1 cellular context compared by ENCODE assay signal in the genomic region with DNA sequence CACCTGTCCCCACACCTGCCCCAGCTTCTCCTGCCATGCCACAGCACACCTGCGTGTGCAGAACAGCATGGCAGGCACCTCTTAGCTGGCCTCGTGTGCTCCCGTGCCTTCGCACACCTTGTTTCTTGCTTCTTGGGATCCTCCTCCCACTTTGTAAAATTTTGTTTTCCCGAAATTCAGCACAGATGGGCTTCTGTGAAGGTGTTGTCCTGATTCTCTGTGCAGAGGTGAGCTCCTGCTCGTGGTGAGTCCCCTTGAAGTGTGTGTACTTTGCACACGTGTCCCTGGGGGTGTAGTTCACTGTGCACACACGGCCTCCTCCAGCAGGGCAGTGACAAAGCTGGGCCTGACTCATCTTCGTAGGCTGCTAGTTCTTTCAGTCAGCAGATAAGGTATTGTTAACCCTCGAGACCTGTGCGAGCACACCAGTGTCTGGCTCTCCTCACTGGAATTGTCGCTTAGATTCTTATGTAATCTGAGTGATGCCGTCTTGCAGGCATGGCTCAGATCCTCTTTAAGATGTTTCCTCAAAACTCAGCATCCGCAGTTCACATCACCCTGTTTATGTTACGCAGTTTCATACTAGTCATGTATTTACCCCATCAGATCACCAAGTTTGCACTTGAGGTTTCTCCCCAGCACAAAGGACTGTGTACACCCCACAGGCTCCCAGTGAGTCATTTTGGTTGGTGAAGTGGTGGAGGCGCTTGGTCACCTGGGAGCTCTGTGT.
A peak's percentile ranks its signal among the peaks of the same experiment; 100 is the strongest.
TF ChIP-seq lines count a peak whose summit lies in the region.

No MANE protein-coding gene starts in this region.

TF ChIP-seq in HepG2, 621 proteins besides CTCF, POLR2A, EP300 and RAD21 (continued from another document and continues in another):
- TF ChIP-seq EEA1 (CRISPR knock-in tag; IDR thresholded peaks at IDR 0.05; ENCODE audit: borderline replicate concordance) (no peak), ZNF549 (CRISPR knock-in tag; IDR thresholded peaks at IDR 0.05) (no peak), AKAP8 (CRISPR knock-in tag; IDR thresholded peaks at IDR 0.05) (no peak), ARHGAP35 (CRISPR knock-in tag; IDR thresholded peaks at IDR 0.05; ENCODE audit: borderline replicate concordance) (no peak), ZNF10 (CRISPR knock-in tag; IDR thresholded peaks at IDR 0.05; ENCODE audit: borderline replicate concordance, low read depth) (no peak), ZSCAN31 (CRISPR knock-in tag; IDR thresholded peaks at IDR 0.05; ENCODE audit: low read depth) (0 out of 2 replicates have a peak, but pooled peaks have one; percentile 35), LCORL (IDR thresholded peaks at IDR 0.05) (no peak), LCORL (CRISPR knock-in tag; IDR thresholded peaks at IDR 0.05) (peak; percentile 30; the same call in 1 of the 2 replicates), ZNF430 (CRISPR knock-in tag; IDR thresholded peaks at IDR 0.05) (no peak), ZSCAN9 (CRISPR knock-in tag; IDR thresholded peaks at IDR 0.05; ENCODE audit: borderline replicate concordance) (no peak), XBP1 (CRISPR knock-in tag; IDR thresholded peaks at IDR 0.05) (no peak), CEBPB (IDR thresholded peaks at IDR 0.05; ENCODE audit: borderline replicate concordance, low read depth, low read length) (no peak), DNMT3B (CRISPR knock-in tag; conservative IDR thresholded peaks at IDR 0.05) (no peak), SALL2 (CRISPR knock-in tag; IDR thresholded peaks at IDR 0.05) (no peak), MYC (CRISPR knock-in tag; IDR thresholded peaks at IDR 0.05; ENCODE audit: borderline replicate concordance) (0 out of 2 replicates have a peak, but pooled peaks have one; percentile 7), SATB2 (CRISPR knock-in tag; IDR thresholded peaks at IDR 0.05) (no peak), REXO4 (CRISPR knock-in tag; IDR thresholded peaks at IDR 0.05; ENCODE audit: borderline replicate concordance) (no peak), ZNF121 (CRISPR knock-in tag; IDR thresholded peaks at IDR 0.05) (0 out of 2 replicates have a peak, but pooled peaks have one; percentile 6), HIVEP1 (CRISPR knock-in tag; IDR thresholded peaks at IDR 0.05) (no peak), EHMT2 (IDR thresholded peaks at IDR 0.05; ENCODE audit: borderline replicate concordance, low read depth, low read length) (no peak), POGZ (CRISPR knock-in tag; IDR thresholded peaks at IDR 0.05) (peak; percentile 39; the same call in 1 of the 2 replicates), ZNF782 (CRISPR knock-in tag; IDR thresholded peaks at IDR 0.05; ENCODE audit: borderline replicate concordance) (no peak), ADNP (CRISPR knock-in tag; IDR thresholded peaks at IDR 0.05) (no peak)
- TF ChIP-seq, protein P1, sequence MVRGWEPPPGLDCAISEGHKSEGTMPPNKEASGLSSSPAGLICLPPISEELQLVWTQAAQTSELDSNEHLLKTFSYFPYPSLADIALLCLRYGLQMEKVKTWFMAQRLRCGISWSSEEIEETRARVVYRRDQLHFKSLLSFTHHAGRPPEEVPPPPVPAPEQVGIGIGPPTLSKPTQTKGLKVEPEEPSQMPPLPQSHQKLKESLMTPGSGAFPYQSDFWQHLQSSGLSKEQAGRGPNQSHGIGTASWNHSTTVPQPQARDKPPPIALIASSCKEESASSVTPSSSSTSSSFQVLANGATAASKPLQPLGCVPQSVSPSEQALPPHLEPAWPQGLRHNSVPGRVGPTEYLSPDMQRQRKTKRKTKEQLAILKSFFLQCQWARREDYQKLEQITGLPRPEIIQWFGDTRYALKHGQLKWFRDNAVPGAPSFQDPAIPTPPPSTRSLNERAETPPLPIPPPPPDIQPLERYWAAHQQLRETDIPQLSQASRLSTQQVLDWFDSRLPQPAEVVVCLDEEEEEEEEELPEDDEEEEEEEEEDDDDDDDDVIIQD (CRISPR knock-in tag; IDR thresholded peaks at IDR 0.05; ENCODE audit: low read depth): peak; percentile 62; the same call in 1 of the 2 replicates
- TF ChIP-seq, protein P2, sequence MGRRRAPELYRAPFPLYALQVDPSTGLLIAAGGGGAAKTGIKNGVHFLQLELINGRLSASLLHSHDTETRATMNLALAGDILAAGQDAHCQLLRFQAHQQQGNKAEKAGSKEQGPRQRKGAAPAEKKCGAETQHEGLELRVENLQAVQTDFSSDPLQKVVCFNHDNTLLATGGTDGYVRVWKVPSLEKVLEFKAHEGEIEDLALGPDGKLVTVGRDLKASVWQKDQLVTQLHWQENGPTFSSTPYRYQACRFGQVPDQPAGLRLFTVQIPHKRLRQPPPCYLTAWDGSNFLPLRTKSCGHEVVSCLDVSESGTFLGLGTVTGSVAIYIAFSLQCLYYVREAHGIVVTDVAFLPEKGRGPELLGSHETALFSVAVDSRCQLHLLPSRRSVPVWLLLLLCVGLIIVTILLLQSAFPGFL (CRISPR knock-in tag; IDR thresholded peaks at IDR 0.05): no peak
- TF ChIP-seq, protein P3, sequence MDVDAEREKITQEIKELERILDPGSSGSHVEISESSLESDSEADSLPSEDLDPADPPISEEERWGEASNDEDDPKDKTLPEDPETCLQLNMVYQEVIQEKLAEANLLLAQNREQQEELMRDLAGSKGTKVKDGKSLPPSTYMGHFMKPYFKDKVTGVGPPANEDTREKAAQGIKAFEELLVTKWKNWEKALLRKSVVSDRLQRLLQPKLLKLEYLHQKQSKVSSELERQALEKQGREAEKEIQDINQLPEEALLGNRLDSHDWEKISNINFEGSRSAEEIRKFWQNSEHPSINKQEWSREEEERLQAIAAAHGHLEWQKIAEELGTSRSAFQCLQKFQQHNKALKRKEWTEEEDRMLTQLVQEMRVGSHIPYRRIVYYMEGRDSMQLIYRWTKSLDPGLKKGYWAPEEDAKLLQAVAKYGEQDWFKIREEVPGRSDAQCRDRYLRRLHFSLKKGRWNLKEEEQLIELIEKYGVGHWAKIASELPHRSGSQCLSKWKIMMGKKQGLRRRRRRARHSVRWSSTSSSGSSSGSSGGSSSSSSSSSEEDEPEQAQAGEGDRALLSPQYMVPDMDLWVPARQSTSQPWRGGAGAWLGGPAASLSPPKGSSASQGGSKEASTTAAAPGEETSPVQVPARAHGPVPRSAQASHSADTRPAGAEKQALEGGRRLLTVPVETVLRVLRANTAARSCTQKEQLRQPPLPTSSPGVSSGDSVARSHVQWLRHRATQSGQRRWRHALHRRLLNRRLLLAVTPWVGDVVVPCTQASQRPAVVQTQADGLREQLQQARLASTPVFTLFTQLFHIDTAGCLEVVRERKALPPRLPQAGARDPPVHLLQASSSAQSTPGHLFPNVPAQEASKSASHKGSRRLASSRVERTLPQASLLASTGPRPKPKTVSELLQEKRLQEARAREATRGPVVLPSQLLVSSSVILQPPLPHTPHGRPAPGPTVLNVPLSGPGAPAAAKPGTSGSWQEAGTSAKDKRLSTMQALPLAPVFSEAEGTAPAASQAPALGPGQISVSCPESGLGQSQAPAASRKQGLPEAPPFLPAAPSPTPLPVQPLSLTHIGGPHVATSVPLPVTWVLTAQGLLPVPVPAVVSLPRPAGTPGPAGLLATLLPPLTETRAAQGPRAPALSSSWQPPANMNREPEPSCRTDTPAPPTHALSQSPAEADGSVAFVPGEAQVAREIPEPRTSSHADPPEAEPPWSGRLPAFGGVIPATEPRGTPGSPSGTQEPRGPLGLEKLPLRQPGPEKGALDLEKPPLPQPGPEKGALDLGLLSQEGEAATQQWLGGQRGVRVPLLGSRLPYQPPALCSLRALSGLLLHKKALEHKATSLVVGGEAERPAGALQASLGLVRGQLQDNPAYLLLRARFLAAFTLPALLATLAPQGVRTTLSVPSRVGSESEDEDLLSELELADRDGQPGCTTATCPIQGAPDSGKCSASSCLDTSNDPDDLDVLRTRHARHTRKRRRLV (CRISPR knock-in tag; IDR thresholded peaks at IDR 0.05): no peak
- TF ChIP-seq, protein P4, sequence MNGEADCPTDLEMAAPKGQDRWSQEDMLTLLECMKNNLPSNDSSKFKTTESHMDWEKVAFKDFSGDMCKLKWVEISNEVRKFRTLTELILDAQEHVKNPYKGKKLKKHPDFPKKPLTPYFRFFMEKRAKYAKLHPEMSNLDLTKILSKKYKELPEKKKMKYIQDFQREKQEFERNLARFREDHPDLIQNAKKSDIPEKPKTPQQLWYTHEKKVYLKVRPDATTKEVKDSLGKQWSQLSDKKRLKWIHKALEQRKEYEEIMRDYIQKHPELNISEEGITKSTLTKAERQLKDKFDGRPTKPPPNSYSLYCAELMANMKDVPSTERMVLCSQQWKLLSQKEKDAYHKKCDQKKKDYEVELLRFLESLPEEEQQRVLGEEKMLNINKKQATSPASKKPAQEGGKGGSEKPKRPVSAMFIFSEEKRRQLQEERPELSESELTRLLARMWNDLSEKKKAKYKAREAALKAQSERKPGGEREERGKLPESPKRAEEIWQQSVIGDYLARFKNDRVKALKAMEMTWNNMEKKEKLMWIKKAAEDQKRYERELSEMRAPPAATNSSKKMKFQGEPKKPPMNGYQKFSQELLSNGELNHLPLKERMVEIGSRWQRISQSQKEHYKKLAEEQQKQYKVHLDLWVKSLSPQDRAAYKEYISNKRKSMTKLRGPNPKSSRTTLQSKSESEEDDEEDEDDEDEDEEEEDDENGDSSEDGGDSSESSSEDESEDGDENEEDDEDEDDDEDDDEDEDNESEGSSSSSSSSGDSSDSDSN (CRISPR knock-in tag; IDR thresholded peaks at IDR 0.05): 0 out of 2 replicates have a peak, but pooled peaks have one; percentile 19
- TF ChIP-seq, protein P5, sequence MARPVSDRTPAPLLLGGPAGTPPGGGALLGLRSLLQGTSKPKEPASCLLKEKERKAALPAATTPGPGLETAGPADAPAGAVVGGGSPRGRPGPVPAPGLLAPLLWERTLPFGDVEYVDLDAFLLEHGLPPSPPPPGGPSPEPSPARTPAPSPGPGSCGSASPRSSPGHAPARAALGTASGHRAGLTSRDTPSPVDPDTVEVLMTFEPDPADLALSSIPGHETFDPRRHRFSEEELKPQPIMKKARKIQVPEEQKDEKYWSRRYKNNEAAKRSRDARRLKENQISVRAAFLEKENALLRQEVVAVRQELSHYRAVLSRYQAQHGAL (CRISPR knock-in tag; IDR thresholded peaks at IDR 0.05; ENCODE audit: not compliant biosample characterization): no peak
- TF ChIP-seq, protein P6, sequence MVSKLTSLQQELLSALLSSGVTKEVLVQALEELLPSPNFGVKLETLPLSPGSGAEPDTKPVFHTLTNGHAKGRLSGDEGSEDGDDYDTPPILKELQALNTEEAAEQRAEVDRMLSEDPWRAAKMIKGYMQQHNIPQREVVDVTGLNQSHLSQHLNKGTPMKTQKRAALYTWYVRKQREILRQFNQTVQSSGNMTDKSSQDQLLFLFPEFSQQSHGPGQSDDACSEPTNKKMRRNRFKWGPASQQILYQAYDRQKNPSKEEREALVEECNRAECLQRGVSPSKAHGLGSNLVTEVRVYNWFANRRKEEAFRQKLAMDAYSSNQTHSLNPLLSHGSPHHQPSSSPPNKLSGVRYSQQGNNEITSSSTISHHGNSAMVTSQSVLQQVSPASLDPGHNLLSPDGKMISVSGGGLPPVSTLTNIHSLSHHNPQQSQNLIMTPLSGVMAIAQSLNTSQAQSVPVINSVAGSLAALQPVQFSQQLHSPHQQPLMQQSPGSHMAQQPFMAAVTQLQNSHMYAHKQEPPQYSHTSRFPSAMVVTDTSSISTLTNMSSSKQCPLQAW (CRISPR knock-in tag; IDR thresholded peaks at IDR 0.05): peak; percentile 62; the same call in 1 of the 2 replicates
- TF ChIP-seq, protein P7, sequence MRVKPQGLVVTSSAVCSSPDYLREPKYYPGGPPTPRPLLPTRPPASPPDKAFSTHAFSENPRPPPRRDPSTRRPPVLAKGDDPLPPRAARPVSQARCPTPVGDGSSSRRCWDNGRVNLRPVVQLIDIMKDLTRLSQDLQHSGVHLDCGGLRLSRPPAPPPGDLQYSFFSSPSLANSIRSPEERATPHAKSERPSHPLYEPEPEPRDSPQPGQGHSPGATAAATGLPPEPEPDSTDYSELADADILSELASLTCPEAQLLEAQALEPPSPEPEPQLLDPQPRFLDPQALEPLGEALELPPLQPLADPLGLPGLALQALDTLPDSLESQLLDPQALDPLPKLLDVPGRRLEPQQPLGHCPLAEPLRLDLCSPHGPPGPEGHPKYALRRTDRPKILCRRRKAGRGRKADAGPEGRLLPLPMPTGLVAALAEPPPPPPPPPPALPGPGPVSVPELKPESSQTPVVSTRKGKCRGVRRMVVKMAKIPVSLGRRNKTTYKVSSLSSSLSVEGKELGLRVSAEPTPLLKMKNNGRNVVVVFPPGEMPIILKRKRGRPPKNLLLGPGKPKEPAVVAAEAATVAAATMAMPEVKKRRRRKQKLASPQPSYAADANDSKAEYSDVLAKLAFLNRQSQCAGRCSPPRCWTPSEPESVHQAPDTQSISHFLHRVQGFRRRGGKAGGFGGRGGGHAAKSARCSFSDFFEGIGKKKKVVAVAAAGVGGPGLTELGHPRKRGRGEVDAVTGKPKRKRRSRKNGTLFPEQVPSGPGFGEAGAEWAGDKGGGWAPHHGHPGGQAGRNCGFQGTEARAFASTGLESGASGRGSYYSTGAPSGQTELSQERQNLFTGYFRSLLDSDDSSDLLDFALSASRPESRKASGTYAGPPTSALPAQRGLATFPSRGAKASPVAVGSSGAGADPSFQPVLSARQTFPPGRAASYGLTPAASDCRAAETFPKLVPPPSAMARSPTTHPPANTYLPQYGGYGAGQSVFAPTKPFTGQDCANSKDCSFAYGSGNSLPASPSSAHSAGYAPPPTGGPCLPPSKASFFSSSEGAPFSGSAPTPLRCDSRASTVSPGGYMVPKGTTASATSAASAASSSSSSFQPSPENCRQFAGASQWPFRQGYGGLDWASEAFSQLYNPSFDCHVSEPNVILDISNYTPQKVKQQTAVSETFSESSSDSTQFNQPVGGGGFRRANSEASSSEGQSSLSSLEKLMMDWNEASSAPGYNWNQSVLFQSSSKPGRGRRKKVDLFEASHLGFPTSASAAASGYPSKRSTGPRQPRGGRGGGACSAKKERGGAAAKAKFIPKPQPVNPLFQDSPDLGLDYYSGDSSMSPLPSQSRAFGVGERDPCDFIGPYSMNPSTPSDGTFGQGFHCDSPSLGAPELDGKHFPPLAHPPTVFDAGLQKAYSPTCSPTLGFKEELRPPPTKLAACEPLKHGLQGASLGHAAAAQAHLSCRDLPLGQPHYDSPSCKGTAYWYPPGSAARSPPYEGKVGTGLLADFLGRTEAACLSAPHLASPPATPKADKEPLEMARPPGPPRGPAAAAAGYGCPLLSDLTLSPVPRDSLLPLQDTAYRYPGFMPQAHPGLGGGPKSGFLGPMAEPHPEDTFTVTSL (CRISPR knock-in tag; IDR thresholded peaks at IDR 0.05; ENCODE audit: borderline replicate concordance): 0 out of 2 replicates have a peak, but pooled peaks have one; percentile 48
- TF ChIP-seq, protein P8, sequence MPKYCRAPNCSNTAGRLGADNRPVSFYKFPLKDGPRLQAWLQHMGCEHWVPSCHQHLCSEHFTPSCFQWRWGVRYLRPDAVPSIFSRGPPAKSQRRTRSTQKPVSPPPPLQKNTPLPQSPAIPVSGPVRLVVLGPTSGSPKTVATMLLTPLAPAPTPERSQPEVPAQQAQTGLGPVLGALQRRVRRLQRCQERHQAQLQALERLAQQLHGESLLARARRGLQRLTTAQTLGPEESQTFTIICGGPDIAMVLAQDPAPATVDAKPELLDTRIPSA (CRISPR knock-in tag; IDR thresholded peaks at IDR 0.05; ENCODE audit: borderline replicate concordance): no peak
- TF ChIP-seq, protein P9, sequence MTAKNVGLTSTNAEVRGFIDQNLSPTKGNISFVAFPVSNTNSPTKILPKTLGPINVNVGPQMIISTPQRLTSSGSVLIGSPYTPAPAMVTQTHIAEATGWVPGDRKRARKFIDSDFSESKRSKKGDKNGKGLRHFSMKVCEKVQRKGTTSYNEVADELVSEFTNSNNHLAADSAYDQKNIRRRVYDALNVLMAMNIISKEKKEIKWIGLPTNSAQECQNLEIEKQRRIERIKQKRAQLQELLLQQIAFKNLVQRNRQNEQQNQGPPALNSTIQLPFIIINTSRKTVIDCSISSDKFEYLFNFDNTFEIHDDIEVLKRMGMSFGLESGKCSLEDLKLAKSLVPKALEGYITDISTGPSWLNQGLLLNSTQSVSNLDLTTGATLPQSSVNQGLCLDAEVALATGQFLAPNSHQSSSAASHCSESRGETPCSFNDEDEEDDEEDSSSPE (CRISPR knock-in tag; IDR thresholded peaks at IDR 0.05): no peak
